In genomic region chr19:49801966-49802661, GRCh38 we compare ENCODE assay signal across 1 cellular context.
TF ChIP-seq lines count a peak whose summit lies in the region.

No MANE protein-coding gene starts in this region.

TF ChIP-seq in HepG2, 621 proteins besides CTCF, POLR2A, EP300 and RAD21:
- no peak for TF ChIP-seq ZKSCAN8 (CRISPR knock-in tag; IDR thresholded peaks at IDR 0.05; ENCODE audit: borderline replicate concordance)
- TF ChIP-seq ZNF570 (CRISPR knock-in tag; IDR thresholded peaks at IDR 0.05; ENCODE audit: borderline replicate concordance), result no peak
- peak; percentile 33; the same call in 1 of the 2 replicates for TF ChIP-seq NFYC (CRISPR knock-in tag; IDR thresholded peaks at IDR 0.05)
- no peak for TF ChIP-seq POLR2AphosphoS5 (IDR thresholded peaks at IDR 0.05; ENCODE audit: low read depth, low read length)
- no peak for TF ChIP-seq NR1H2 (CRISPR knock-in tag; IDR thresholded peaks at IDR 0.05; ENCODE audit: borderline replicate concordance, low read depth)
- TF ChIP-seq TEF (CRISPR knock-in tag; IDR thresholded peaks at IDR 0.05), result no peak
- TF ChIP-seq BRD4 (CRISPR knock-in tag; IDR thresholded peaks at IDR 0.05), result no peak
- TF ChIP-seq XBP1 (CRISPR knock-in tag; IDR thresholded peaks at IDR 0.05), result no peak
- TF ChIP-seq NFYB (CRISPR knock-in tag; IDR thresholded peaks at IDR 0.05), result peak; percentile 52; the same call in 1 of the 2 replicates
